In genomic region chr2:105373344-105373781, GRCh38 we compare ENCODE assay signal across 14 cellular contexts. TPM values are rescaled to one million over a fixed set of nuclear protein-coding genes. Genes with fewer than 3 reads are reported as not detected.
DNase-seq lines count a peak whose midpoint lies in the region; ATAC-seq and TF ChIP-seq lines count a peak whose summit lies in the region.
"Had no signal": no experiment of that assay in that cellular context is flagged by ENCODE, and none has a peak within 500 bp of the region (broad histone marks: within the 10 kb centered on the region; RNA-seq: fewer than 3 reads in every experiment).

No MANE protein-coding gene starts in this region.

- peak; percentile 95 for DNase-seq in G401 (ENCODE audit: low spot score)
- DNase-seq in coronary artery (ENCODE audit: low spot score) = no peak
- no peak for DNase-seq in nephron progenitor cell
- DNase-seq in NOMO-1 (lab: John Stamatoyannopoulos, UW; ENCODE audit: unreplicated experiment in 2 of 2) = no peak
- no peak for DNase-seq in NAMALWA (ENCODE audit: low spot score)
- DNase-seq in HT-29 (ENCODE audit: low spot score) = no peak
- DNase-seq in Kasumi-1 (lab: John Stamatoyannopoulos, UW) = no peak
- DNase-seq: NCI-H1092; SJCRH30; stimulated activated CD4-positive, alpha-beta T cell treated with anti-CD3 and anti-CD28 coated beads, Interleukin-2, amount 100 ng/mL, for 48 hours had no signal

- H3K4me3 Mint-ChIP-seq in nephron progenitor cell = no peak overlapping the region

- TF ChIP-seq CTCF in coronary artery (IDR thresholded peaks at IDR 0.05) (no peak), nephron progenitor cell (IDR thresholded peaks at IDR 0.05) (no peak)

- no peaks in the 10 kb centered on the region for H3K27me3 Mint-ChIP-seq in nephron progenitor cell (ENCODE audit: low read depth, poor library complexity)
- H3K27me3 Mint-ChIP-seq: activated T-cell treated with anti-CD3 and anti-CD28 coated beads, Interleukin-2, amount 50 U/mL, for 24 hours; memory B cell had no signal

- H3K27ac Mint-ChIP-seq in nephron progenitor cell = peak overlapping the region; percentile 8
- H3K27ac Mint-ChIP-seq: memory B cell had no signal

- in situ Hi-C loops in G401 (cut with HindIII; ENCODE audit: low sequenced_read_pairs) = no loop called here

- H3K36me3 Mint-ChIP-seq in nephron progenitor cell (ENCODE audit: low read depth) = peaks cover 27% of the 10 kb centered on the region
- H3K36me3 Mint-ChIP-seq: memory B cell had no signal

- H3K27ac ChIP-seq in coronary artery = peak overlapping the region; percentile 11 to 89
- H3K27ac ChIP-seq: C4-2B, SJCRH30 had no signal

- no peaks in the 10 kb centered on the region for H3K9me3 Mint-ChIP-seq in nephron progenitor cell
- H3K9me3 Mint-ChIP-seq: activated T-cell treated with anti-CD3 and anti-CD28 coated beads, Interleukin-2, amount 50 U/mL, for 24 hours; memory B cell had no signal

- peak; percentile 28 for ATAC-seq in HG03064 (IDR thresholded peaks at IDR 0.05; ENCODE audit: low read depth, unreplicated experiment)

- peaks cover 35% of the 10 kb centered on the region for H3K4me1 Mint-ChIP-seq in nephron progenitor cell

- H3K4me3 ChIP-seq in coronary artery = peak overlapping the region; percentile 6
- H3K4me3 ChIP-seq: SJCRH30 had no signal

RNA-seq across cellular contexts. Expression of gene FHL2, which starts 25.5 kb away (rescaled TPM):
- total RNA-seq in G401 (2014; rRNA removed; shearing (Covaris generic)) = 54.6 and 70.4 TPM in 2 replicates
- total RNA-seq in HT-29 (2014; rRNA removed; shearing (Covaris generic)) = 56.2 and 56.4 TPM in 2 replicates

RNA-seq across cellular contexts. Expression of gene C2orf49, which starts 36.0 kb away (rescaled TPM):
- total RNA-seq in G401 (2014; rRNA removed; shearing (Covaris generic)) = 8.3 and 46.0 TPM in 2 replicates
- total RNA-seq in HT-29 (2014; rRNA removed; shearing (Covaris generic)) = 6.7 and 7.7 TPM in 2 replicates

RNA-seq across cellular contexts. Expression of gene TGFBRAP1, which starts 43.8 kb away (rescaled TPM):
- 16.7 and 30.4 TPM in 2 replicates for total RNA-seq in G401 (2014; rRNA removed; shearing (Covaris generic))
- total RNA-seq in HT-29 (2014; rRNA removed; shearing (Covaris generic)) = 35.0 and 35.8 TPM in 2 replicates
